In the genomic region with DNA sequence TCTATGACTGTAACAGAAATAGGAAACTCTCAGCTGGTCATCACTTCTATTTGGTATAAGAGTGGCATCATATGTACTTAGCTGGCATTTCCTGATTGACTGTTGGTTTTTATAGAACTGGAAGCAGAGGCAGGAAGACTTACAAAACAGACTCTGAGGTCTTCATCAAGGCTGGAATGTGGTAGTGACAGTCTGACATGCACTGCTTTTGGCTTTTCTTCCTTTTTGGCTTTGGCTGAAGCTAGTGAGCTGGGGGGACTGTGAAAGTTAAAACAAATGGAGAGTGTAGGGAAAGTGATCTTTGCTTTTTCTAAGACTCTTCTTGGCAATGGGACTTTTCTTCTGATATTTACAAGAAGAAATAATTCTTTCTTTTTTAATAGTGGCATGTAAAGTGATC, we compare ENCODE assay signal across 13 cellular contexts.
DNase-seq lines count a peak whose midpoint lies in the region; ATAC-seq and TF ChIP-seq lines count a peak whose summit lies in the region.
"Had no signal": no experiment of that assay in that cellular context is flagged by ENCODE, and none has a peak within 500 bp of the region (broad histone marks: within the 10 kb centered on the region; RNA-seq: fewer than 3 reads in every experiment).

No MANE protein-coding gene starts in this region.

- H3K9me3 ChIP-seq in adipocyte (ENCODE audit: control insufficient read depth, low read length) = peaks cover 5% of the 10 kb centered on the region
- no peaks in the 10 kb centered on the region for H3K9me3 ChIP-seq in Caco-2

- H3K9me3 Mint-ChIP-seq in natural killer cell (peaks cover 0 to 2% of the 10 kb centered on the region in 2 donors), nephron (peaks cover 3% of the 10 kb centered on the region), Caco-2 (ENCODE audit: unreplicated experiment) (no peaks in the 10 kb centered on the region)
- H3K9me3 Mint-ChIP-seq in natural killer cell treated with Interleukin-12 subunit alpha and Interleukin-12 subunit beta and Interleukin-15 and Interleukin-18, amount 100 ng/mL, for 72 hours = no peaks in the 10 kb centered on the region
- peaks cover 3% of the 10 kb centered on the region for H3K9me3 Mint-ChIP-seq in activated CD8-positive, alpha-beta memory T cell treated with anti-CD3 and anti-CD28 coated beads, Interleukin-2, amount 10 ng/mL, durations not matched to agents 7 days and 5 days (ENCODE audit: low read depth)
- no peaks in the 10 kb centered on the region for H3K9me3 Mint-ChIP-seq in activated naive CD8-positive, alpha-beta T cell treated with anti-CD3 and anti-CD28 coated beads for 36 hours
- H3K9me3 Mint-ChIP-seq: CD8-positive, alpha-beta T cell had no signal

- H3K4me3 Mint-ChIP-seq in natural killer cell = no peak overlapping the region
- H3K4me3 Mint-ChIP-seq in natural killer cell treated with Interleukin-12 subunit alpha and Interleukin-12 subunit beta and Interleukin-15 and Interleukin-18, amount 100 ng/mL, for 72 hours = no peak overlapping the region
- peak overlapping the region in 1 of 3 experiments; percentile 2 for H3K4me3 Mint-ChIP-seq in nephron
- H3K4me3 Mint-ChIP-seq in activated CD8-positive, alpha-beta memory T cell treated with anti-CD3 and anti-CD28 coated beads, Interleukin-2, amount 10 ng/mL, durations not matched to agents 7 days and 5 days = no peak overlapping the region
- H3K4me3 Mint-ChIP-seq in Caco-2 (ENCODE audit: unreplicated experiment) = no peak overlapping the region
- no peak overlapping the region for H3K4me3 Mint-ChIP-seq in activated naive CD8-positive, alpha-beta T cell treated with anti-CD3 and anti-CD28 coated beads for 36 hours
- H3K4me3 Mint-ChIP-seq: CD8-positive, alpha-beta T cell had no signal

- H3K27me3 ChIP-seq in adipocyte (replicated peaks; ENCODE audit: control insufficient read depth, insufficient read depth, low read length) (peaks cover 4% of the 10 kb centered on the region), Caco-2 (replicated peaks; ENCODE audit: control insufficient read depth, insufficient read depth, low read length) (no peaks in the 10 kb centered on the region)

- intact Hi-C loops in natural killer cell (cut with micrococcal nuclease) (no loop called here), Caco-2 (cut with micrococcal nuclease; ENCODE audit: unreplicated experiment) (no loop called here)

- DNase-seq in natural killer cell (no peak), adipocyte (ENCODE audit: low read depth) (peak; percentile 50), cerebellar nuclear complex (lab: John Stamatoyannopoulos, UW) (no peak), Caco-2 (no peak)
- DNase-seq in natural killer cell treated with Interleukin-12 subunit alpha and Interleukin-12 subunit beta and Interleukin-15 and Interleukin-18, amount 100 ng/mL, for 72 hours (ENCODE audit: low spot score) = no peak
- DNase-seq in activated CD8-positive, alpha-beta memory T cell treated with anti-CD3 and anti-CD28 coated beads, Interleukin-2, amount 10 ng/mL, durations not matched to agents 7 days and 5 days = no peak
- DNase-seq in activated naive CD8-positive, alpha-beta T cell treated with anti-CD3 and anti-CD28 coated beads for 36 hours = no peak
- DNase-seq: CD8-positive, alpha-beta T cell; MV-4-11; NCI-H1417 treated with DMSO at 0.1 percent for 48 hours; NCI-H2029 treated with DMSO at 0.1 percent for 48 hours; NCI-H510A treated with DMSO at 0.1 percent for 48 hours had no signal

- peak in 1 of 3 donors; percentile 32 for ATAC-seq in natural killer cell
- no peak for ATAC-seq in natural killer cell treated with Interleukin-12 subunit alpha and Interleukin-12 subunit beta and Interleukin-15 and Interleukin-18, amount 100 ng/mL, for 72 hours
- ATAC-seq in activated CD8-positive, alpha-beta memory T cell treated with anti-CD3 and anti-CD28 coated beads, Interleukin-2, amount 10 ng/mL, durations not matched to agents 7 days and 5 days = no peak
- ATAC-seq: CD8-positive, alpha-beta T cell had no signal

- CTCF ChIA-PET in activated CD8-positive, alpha-beta memory T cell treated with anti-CD3 and anti-CD28 coated beads, Interleukin-2, amount 10 ng/mL, durations not matched to agents 7 days and 5 days (lab: Charles Lee) = no interaction called here
- CTCF ChIA-PET in Caco-2 (lab: Charles Lee) = no interaction called here

- peak overlapping the region; percentile 8 to 51 for H3K27ac Mint-ChIP-seq in natural killer cell
- H3K27ac Mint-ChIP-seq in natural killer cell treated with Interleukin-12 subunit alpha and Interleukin-12 subunit beta and Interleukin-15 and Interleukin-18, amount 100 ng/mL, for 72 hours = no peak overlapping the region
- H3K27ac Mint-ChIP-seq in nephron = peak overlapping the region; percentile 50 to 83 (median 57)
- H3K27ac Mint-ChIP-seq in activated CD8-positive, alpha-beta memory T cell treated with anti-CD3 and anti-CD28 coated beads, Interleukin-2, amount 10 ng/mL, durations not matched to agents 7 days and 5 days = no peak overlapping the region
- H3K27ac Mint-ChIP-seq in Caco-2 (ENCODE audit: unreplicated experiment) = no peak overlapping the region
- no peak overlapping the region for H3K27ac Mint-ChIP-seq in activated naive CD8-positive, alpha-beta T cell treated with anti-CD3 and anti-CD28 coated beads for 36 hours
- H3K27ac Mint-ChIP-seq: CD8-positive, alpha-beta T cell had no signal

- no peak overlapping the region for H3K9ac ChIP-seq in adipocyte (ENCODE audit: low read length)

- no peaks in the 10 kb centered on the region for H3K36me3 Mint-ChIP-seq in natural killer cell
- no peaks in the 10 kb centered on the region for H3K36me3 Mint-ChIP-seq in natural killer cell treated with Interleukin-12 subunit alpha and Interleukin-12 subunit beta and Interleukin-15 and Interleukin-18, amount 100 ng/mL, for 72 hours
- H3K36me3 Mint-ChIP-seq in nephron (ENCODE audit: low read depth) = peaks cover 4% of the 10 kb centered on the region
- no peaks in the 10 kb centered on the region for H3K36me3 Mint-ChIP-seq in activated CD8-positive, alpha-beta memory T cell treated with anti-CD3 and anti-CD28 coated beads, Interleukin-2, amount 10 ng/mL, durations not matched to agents 7 days and 5 days
- H3K36me3 Mint-ChIP-seq in Caco-2 (ENCODE audit: insufficient read depth, unreplicated experiment) = no peaks in the 10 kb centered on the region
- H3K36me3 Mint-ChIP-seq in activated naive CD8-positive, alpha-beta T cell treated with anti-CD3 and anti-CD28 coated beads for 36 hours = no peaks in the 10 kb centered on the region
- H3K36me3 Mint-ChIP-seq: CD8-positive, alpha-beta T cell had no signal

- BruUV-seq in Caco-2 (replicated peaks; lab: Mats Ljungman, UMichigan) = no TSS peak

- peaks cover 6% of the 10 kb centered on the region for H3K4me1 ChIP-seq in adipocyte (ENCODE audit: control insufficient read depth, insufficient read depth, low read length)
- no peaks in the 10 kb centered on the region for H3K4me1 ChIP-seq in Caco-2

- no peak for TF ChIP-seq CTCF in natural killer cell (IDR thresholded peaks at IDR 0.05)
- no peak for TF ChIP-seq CTCF in nephron (IDR thresholded peaks at IDR 0.05; ENCODE audit: unreplicated experiment in 3 of 3)
- no peak for TF ChIP-seq CTCF in Caco-2 (IDR thresholded peaks at IDR 0.05; ENCODE audit: insufficient read depth in 1 of 2, low read depth in 1 of 2, low read length in 1 of 2, severe bottlenecking in 1 of 2, unreplicated experiment in 1 of 2)

- H3K4me3 ChIP-seq in adipocyte (ENCODE audit: low read length) = no peak overlapping the region
- no peak overlapping the region for H3K4me3 ChIP-seq in Caco-2 (ENCODE audit: low read depth, low read length)

- POLR2A ChIA-PET in Caco-2 (lab: Charles Lee) = no interaction called here

- no peaks in the 10 kb centered on the region for H3K36me3 ChIP-seq in adipocyte (ENCODE audit: control insufficient read depth, insufficient read depth, low read length, severe bottlenecking)
- no peaks in the 10 kb centered on the region for H3K36me3 ChIP-seq in Caco-2 (ENCODE audit: control insufficient read depth, insufficient read depth, low read length)

- H3K27me3 Mint-ChIP-seq in natural killer cell (ENCODE audit: low read depth in 2 of 2) = no peaks in the 10 kb centered on the region
- no peaks in the 10 kb centered on the region for H3K27me3 Mint-ChIP-seq in natural killer cell treated with Interleukin-12 subunit alpha and Interleukin-12 subunit beta and Interleukin-15 and Interleukin-18, amount 100 ng/mL, for 72 hours
- H3K27me3 Mint-ChIP-seq in nephron (ENCODE audit: low read depth) = no peaks in the 10 kb centered on the region
- H3K27me3 Mint-ChIP-seq in activated CD8-positive, alpha-beta memory T cell treated with anti-CD3 and anti-CD28 coated beads, Interleukin-2, amount 10 ng/mL, durations not matched to agents 7 days and 5 days = no peaks in the 10 kb centered on the region
- no peaks in the 10 kb centered on the region for H3K27me3 Mint-ChIP-seq in Caco-2 (ENCODE audit: insufficient read depth, unreplicated experiment)
- no peaks in the 10 kb centered on the region for H3K27me3 Mint-ChIP-seq in activated naive CD8-positive, alpha-beta T cell treated with anti-CD3 and anti-CD28 coated beads for 36 hours

- H3K4me1 Mint-ChIP-seq in natural killer cell = peaks cover 16 to 37% of the 10 kb centered on the region in 2 donors
- peaks cover 7 to 14% of the 10 kb centered on the region in 2 donors for H3K4me1 Mint-ChIP-seq in natural killer cell treated with Interleukin-12 subunit alpha and Interleukin-12 subunit beta and Interleukin-15 and Interleukin-18, amount 100 ng/mL, for 72 hours (ENCODE audit: low read depth in 2 of 2)
- peaks cover 8% of the 10 kb centered on the region for H3K4me1 Mint-ChIP-seq in nephron
- no peaks in the 10 kb centered on the region for H3K4me1 Mint-ChIP-seq in activated CD8-positive, alpha-beta memory T cell treated with anti-CD3 and anti-CD28 coated beads, Interleukin-2, amount 10 ng/mL, durations not matched to agents 7 days and 5 days
- H3K4me1 Mint-ChIP-seq in Caco-2 (ENCODE audit: low read depth, unreplicated experiment) = no peaks in the 10 kb centered on the region
- H3K4me1 Mint-ChIP-seq in activated naive CD8-positive, alpha-beta T cell treated with anti-CD3 and anti-CD28 coated beads for 36 hours = no peaks in the 10 kb centered on the region

Comparison
In these comparisons a context has a peak if more than half of its experiments do, and no peak if none do; other contexts are left out.
1. H3K27ac Mint-ChIP-seq: peak in natural killer cell (2 of 2) and nephron (3 of 3); none in natural killer cell treated with Interleukin-12 subunit alpha and Interleukin-12 subunit beta and Interleukin-15 and Interleukin-18, amount 100 ng/mL, for 72 hours (0 of 2), activated CD8-positive, alpha-beta memory T cell treated with anti-CD3 and anti-CD28 coated beads, Interleukin-2, amount 10 ng/mL, durations not matched to agents 7 days and 5 days (single experiment), Caco-2 (single experiment) and activated naive CD8-positive, alpha-beta T cell treated with anti-CD3 and anti-CD28 coated beads for 36 hours (single experiment).